ENCODE assay signal across 1 cellular context in genomic region chr5:60541980-60542379, GRCh38.
TF ChIP-seq lines count a peak whose summit lies in the region.

No MANE protein-coding gene starts in this region.

TF ChIP-seq in K562, 482 proteins besides CTCF, POLR2A, EP300 and RAD21 (continued from another document):
- TF ChIP-seq, protein P1, sequence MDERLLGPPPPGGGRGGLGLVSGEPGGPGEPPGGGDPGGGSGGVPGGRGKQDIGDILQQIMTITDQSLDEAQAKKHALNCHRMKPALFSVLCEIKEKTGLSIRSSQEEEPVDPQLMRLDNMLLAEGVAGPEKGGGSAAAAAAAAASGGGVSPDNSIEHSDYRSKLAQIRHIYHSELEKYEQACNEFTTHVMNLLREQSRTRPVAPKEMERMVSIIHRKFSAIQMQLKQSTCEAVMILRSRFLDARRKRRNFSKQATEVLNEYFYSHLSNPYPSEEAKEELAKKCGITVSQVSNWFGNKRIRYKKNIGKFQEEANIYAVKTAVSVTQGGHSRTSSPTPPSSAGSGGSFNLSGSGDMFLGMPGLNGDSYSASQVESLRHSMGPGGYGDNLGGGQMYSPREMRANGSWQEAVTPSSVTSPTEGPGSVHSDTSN (CRISPR knock-in tag; IDR thresholded peaks at IDR 0.05; ENCODE audit: low read depth) = no peak
- TF ChIP-seq, protein P1 (tag; conservative IDR thresholded peaks at IDR 0.05; ENCODE audit: low read depth) = peak; percentile 73
- TF ChIP-seq NR2C2 (CRISPR knock-in tag; IDR thresholded peaks at IDR 0.05) (no peak), NR2C2 (tag; IDR thresholded peaks at IDR 0.05) (peak; percentile 28; the same call in 1 of the 2 replicates), ARNT (IDR thresholded peaks at IDR 0.05) (no peak)
TF ChIP-seq in K562: peak in this region for 12.
